ENCODE assay signal across 8 cellular contexts in genomic region chr16:642189-643049, GRCh38. TPM values are rescaled to one million over a fixed set of nuclear protein-coding genes. Genes with fewer than 3 reads are reported as not detected.
DNase-seq lines count a peak whose midpoint lies in the region; ATAC-seq, FAIRE-seq and TF ChIP-seq lines count a peak whose summit lies in the region.

No MANE protein-coding gene starts in this region.

- no peaks in the 10 kb centered on the region for H3K36me3 Mint-ChIP-seq in T-helper 2 cell treated with Interferon-gamma antibody and Interleukin-4, amounts not matched to agents 5 μg/mL and 100 μg/mL, for 36 hours (ENCODE audit: low read depth)

- peaks cover 9% of the 10 kb centered on the region for H3K4me1 Mint-ChIP-seq in T-helper 2 cell treated with Interferon-gamma antibody and Interleukin-4, amounts not matched to agents 5 μg/mL and 100 μg/mL, for 36 hours (ENCODE audit: low read depth)

- H3K23me2 ChIP-seq in H1 (ENCODE audit: low read depth, low read length): peaks cover 8% of the 10 kb centered on the region; the same call in 1 of the 2 replicates

- no peak overlapping the region for H3K14ac ChIP-seq in H1 (ENCODE audit: insufficient read length)

- H2BK12ac ChIP-seq in H1 (ENCODE audit: low read depth, low read length): no peak overlapping the region

- H3K4ac ChIP-seq in H1 (replicated peaks; ENCODE audit: insufficient read length, low read depth, low read length): peak overlapping the region; percentile 44

- 19% methylated on average over 36 of the region's 72 CpGs; no CpG with 5 or more reads in 1 of the 2 experiments for WGBS in H1 (ENCODE audit: extremely low coverage in 1 of 2, insufficient coverage in 1 of 2, insufficient read length in 1 of 2, insufficient replicate concordance in 2 of 2, low coverage in 1 of 2, low lambda C conversion rate in 2 of 2, missing lambda C conversion rate in 1 of 2), 2 experiments
- WGBS in urinary bladder: 7% methylated on average over 72 of the region's 72 CpGs

- H3K18ac ChIP-seq in H1 (ENCODE audit: extremely low read depth, low read length): peak overlapping the region; percentile 48

- H3K79me2 ChIP-seq in H1 (ENCODE audit: control insufficient read depth in 1 of 2, insufficient read depth in 2 of 2, low read length in 2 of 2): peaks cover 0 to 2% of the 10 kb centered on the region in 2 experiments; a peak in 1 of 4 replicates

- peak; percentile 44 for DNase-seq in T-helper 2 cell treated with Interferon-gamma antibody and Interleukin-4, amounts not matched to agents 5 μg/mL and 100 μg/mL, for 36 hours (ENCODE audit: low spot score)
- DNase-seq in H1 (ENCODE audit: low read depth in 1 of 2, low spot score in 2 of 2) (peak in 1 of 2 experiments; percentile 73), COR-L47 (lab: John Stamatoyannopoulos, UW) (no peak)

- peaks cover 49% of the 10 kb centered on the region for H4K20me1 ChIP-seq in BLaER1
- H4K20me1 ChIP-seq in H1 (replicated peaks in 1 of 2; ENCODE audit: control insufficient read depth in 1 of 2, insufficient read depth in 2 of 2, low read length in 2 of 2): peaks cover 0 to 5% of the 10 kb centered on the region in 2 experiments

- ATAC-seq in GM19035 (IDR thresholded peaks at IDR 0.05; ENCODE audit: unreplicated experiment) (peak; percentile 41), HG03469 (IDR thresholded peaks at IDR 0.05; ENCODE audit: unreplicated experiment) (peak; percentile 22)

- no peaks in the 10 kb centered on the region for H3K27me3 ChIP-seq in BLaER1
- H3K27me3 ChIP-seq in H1 (replicated peaks in 1 of 4; ENCODE audit: control insufficient read depth in 3 of 4, extremely low read depth in 1 of 4, insufficient read depth in 3 of 4, low read length in 3 of 4): peaks cover 0 to 5% (median 1%) of the 10 kb centered on the region in 4 experiments; a peak in 2 of 7 replicates
- no peaks in the 10 kb centered on the region for H3K27me3 ChIP-seq in mucosa of stomach (ENCODE audit: control insufficient read depth, insufficient read depth, low read length)

- no peak overlapping the region; the same call in 1 of the 2 replicates for H2AFZ ChIP-seq in H1 (ENCODE audit: low read length)

- H2BK20ac ChIP-seq in H1 (ENCODE audit: low read length): no peak overlapping the region

- no peak for FAIRE-seq in H1 (lab: Jason Lieb, UNC)

- peaks cover 15% of the 10 kb centered on the region for H3K36me3 ChIP-seq in BLaER1
- no peaks in the 10 kb centered on the region for H3K36me3 ChIP-seq in H1 (ENCODE audit: control insufficient read depth in 2 of 4, insufficient read depth in 4 of 4, low read length in 3 of 4)
- no peaks in the 10 kb centered on the region for H3K36me3 ChIP-seq in mucosa of stomach (ENCODE audit: control insufficient read depth, insufficient read depth, low read length)
- no peaks in the 10 kb centered on the region for H3K36me3 ChIP-seq in urinary bladder (ENCODE audit: insufficient read depth)

- H3K23ac ChIP-seq in H1 (ENCODE audit: insufficient read length): no peak overlapping the region

- peak overlapping the region; percentile 41 for H3K27ac Mint-ChIP-seq in T-helper 2 cell treated with Interferon-gamma antibody and Interleukin-4, amounts not matched to agents 5 μg/mL and 100 μg/mL, for 36 hours

- peak overlapping the region; percentile 77 for H3K56ac ChIP-seq in H1 (replicated peaks; ENCODE audit: insufficient read length, low read depth, low read length)

- H3K9me3 ChIP-seq in BLaER1 (no peaks in the 10 kb centered on the region), H1 (ENCODE audit: insufficient read depth in 2 of 2, low read depth in 1 of 2, low read length in 1 of 2) (no peaks in the 10 kb centered on the region), mucosa of stomach (ENCODE audit: control insufficient read depth, low read length) (no peaks in the 10 kb centered on the region)

- H3K4me2 ChIP-seq in BLaER1 (peak overlapping the region; percentile 99), H1 (ENCODE audit: insufficient read depth in 1 of 2, low read depth in 2 of 2, low read length in 2 of 2) (peak overlapping the region; percentile 56 to 80)

- H4K5ac ChIP-seq in H1 (ENCODE audit: insufficient read length, low read depth, low read length): no peak overlapping the region

- H3K4me1 ChIP-seq in BLaER1: peaks cover 87% of the 10 kb centered on the region
- peaks cover 0 to 26% (median 20%) of the 10 kb centered on the region in 4 experiments; a peak in 6 of 7 replicates for H3K4me1 ChIP-seq in H1 (replicated peaks in 1 of 4; ENCODE audit: control insufficient read depth in 3 of 4, insufficient read depth in 4 of 4, low read length in 3 of 4)
- peaks cover 62% of the 10 kb centered on the region for H3K4me1 ChIP-seq in mucosa of stomach (ENCODE audit: control insufficient read depth, insufficient read depth, low read length)
- peaks cover 3% of the 10 kb centered on the region for H3K4me1 ChIP-seq in urinary bladder (ENCODE audit: insufficient read depth)

- no peak for TF ChIP-seq CTCF in H1 (IDR thresholded peaks at IDR 0.05; ENCODE audit: control extremely low read depth in 1 of 3, insufficient read depth in 1 of 3, low read depth in 1 of 3, low read length in 3 of 3)

- TF ChIP-seq EP300 in H1 (IDR thresholded peaks at IDR 0.05; ENCODE audit: borderline replicate concordance in 1 of 2, low read depth in 2 of 2, low read length in 2 of 2): no peak

- peak overlapping the region; percentile 75 for H3K4me3 Mint-ChIP-seq in T-helper 2 cell treated with Interferon-gamma antibody and Interleukin-4, amounts not matched to agents 5 μg/mL and 100 μg/mL, for 36 hours

- H3K4me3 ChIP-seq in BLaER1: peak overlapping the region; percentile 93
- H3K4me3 ChIP-seq in H1 (ENCODE audit: extremely low read depth in 1 of 4, insufficient read depth in 2 of 4, low read depth in 3 of 4, low read length in 4 of 4): peak overlapping the region; percentile 51 to 88 (median 61)
- H3K4me3 ChIP-seq in mucosa of stomach (ENCODE audit: low read length): peak overlapping the region; percentile 60
- H3K4me3 ChIP-seq in urinary bladder (ENCODE audit: low read depth, low read length): peak overlapping the region; percentile 83

- H2BK5ac ChIP-seq in H1 (ENCODE audit: low read depth, low read length): peak overlapping the region; percentile 81; the same call in 1 of the 2 replicates

- H3K9me3 Mint-ChIP-seq in T-helper 2 cell treated with Interferon-gamma antibody and Interleukin-4, amounts not matched to agents 5 μg/mL and 100 μg/mL, for 36 hours: no peaks in the 10 kb centered on the region

- no peak for TF ChIP-seq RAD21 in H1 (IDR thresholded peaks at IDR 0.05 in 1 of 2, conservative IDR thresholded peaks at IDR 0.05 in 1 of 2; ENCODE audit: low read depth in 2 of 2, low read length in 2 of 2)

- peak overlapping the region; percentile 54 for H4K91ac ChIP-seq in H1 (replicated peaks; ENCODE audit: insufficient read length, low read length)

- CTCF ChIA-PET in H1 (lab: Charles Lee; ENCODE audit: partially characterized antibody): interaction anchor here (1.0 to 3.4 kb wide), 3 partner anchors 18 to 39 kb away, joined by 3 to 22 read pairs (median 5); no protein-coding TSS in a partner anchor

- no peak overlapping the region for H2BK120ac ChIP-seq in H1 (replicated peaks; ENCODE audit: low read depth, low read length)

- peak overlapping the region; percentile 87 for H3K9ac ChIP-seq in BLaER1
- H3K9ac ChIP-seq in H1 (replicated peaks in 1 of 4; ENCODE audit: extremely low read depth in 1 of 4, low read depth in 3 of 4, low read length in 3 of 4): peak overlapping the region in 3 of 4 experiments; percentile 42 to 67 (median 55); a peak in 5 of 7 replicates
- peak overlapping the region; percentile 91 for H3K9ac ChIP-seq in mucosa of stomach (ENCODE audit: low read length)

- H3K27ac ChIP-seq in BLaER1 (peak overlapping the region; percentile 90), H1 (ENCODE audit: low read depth, low read length) (no peak overlapping the region), urinary bladder (ENCODE audit: low read depth) (peak overlapping the region; percentile 49)

- POLR2A ChIA-PET in H1 (lab: Charles Lee; ENCODE audit: partially characterized antibody): interaction anchor here (0.9 to 1.4 kb wide), 7 partner anchors 11 to 115 kb away, joined by 3 to 5 read pairs (median 3); partner anchors contain the start of genes CAPN15, JMJD8 and WDR24

- no peaks in the 10 kb centered on the region for H3K27me3 Mint-ChIP-seq in T-helper 2 cell treated with Interferon-gamma antibody and Interleukin-4, amounts not matched to agents 5 μg/mL and 100 μg/mL, for 36 hours (ENCODE audit: low read depth)

- no peak overlapping the region for H2BK15ac ChIP-seq in H1 (ENCODE audit: low read length)

- no peak overlapping the region for H2AK5ac ChIP-seq in H1 (ENCODE audit: low read depth, low read length)

- H4K8ac ChIP-seq in H1 (ENCODE audit: extremely low read depth, insufficient read depth, low read length): peak overlapping the region; percentile 84; the same call in 1 of the 2 replicates

- no peak for TF ChIP-seq POLR2A in H1 (IDR thresholded peaks at IDR 0.05; ENCODE audit: control extremely low read depth in 1 of 2, low read depth in 2 of 2, low read length in 2 of 2)

- no peaks in the 10 kb centered on the region; the same call in 1 of the 2 replicates for H3K79me1 ChIP-seq in H1 (ENCODE audit: low read depth, low read length)

RNA-seq across cellular contexts. Expression of gene MCRIP2, which starts 0.8 kb away (rescaled TPM):
- total RNA-seq in H1 (2021; fragmentation: NEBNext Ultra II Directional; extraction: Animal tissue kit (Norgen Biotek cat#: 25700)): 45.4 and 45.7 TPM in 2 replicates
- polyA plus RNA-seq in H1 (2011; rRNA removed) (75.5 and 102 TPM in 2 replicates), urinary bladder (42.6 TPM)
- polyA plus RNA-seq in H1 (2011; cell fraction: cytosol; rRNA removed): 53.7 TPM
- polyA plus RNA-seq in H1 (2011; cell fraction: nucleus; rRNA removed): 63.7 TPM
- polyA plus RNA-seq in H1 (2012, experiment 1 of 2): 15.4 to 49.5 TPM (median 40.3 TPM) in 4 replicates
- polyA plus RNA-seq in H1 (2012, experiment 2 of 2): 40.7 TPM
- 75.0 TPM for polyA plus RNA-seq in H1 (2013, experiment 1 of 2)
- 69.3 TPM for polyA plus RNA-seq in H1 (2013, experiment 2 of 2)
- polyA minus RNA-seq in H1 (2011; rRNA and poly(A)+ RNA removed): 5.2 and 5.8 TPM in 2 replicates
- 18.3 TPM for polyA minus RNA-seq in H1 (2011; cell fraction: cytosol; rRNA and poly(A)+ RNA removed)
- 22.1 TPM for polyA minus RNA-seq in H1 (2011; cell fraction: nucleus; rRNA and poly(A)+ RNA removed)
- total RNA-seq in urinary bladder: 5.1 TPM

RNA-seq across cellular contexts. Expression of gene METTL26, which starts 6.3 kb away (rescaled TPM):
- total RNA-seq in H1 (2021; fragmentation: NEBNext Ultra II Directional; extraction: Animal tissue kit (Norgen Biotek cat#: 25700)): 100 and 108 TPM in 2 replicates
- polyA plus RNA-seq in H1 (2011; rRNA removed): 186 and 203 TPM in 2 replicates
- polyA plus RNA-seq in H1 (2011; cell fraction: cytosol; rRNA removed): 162 TPM
- 223 TPM for polyA plus RNA-seq in H1 (2011; cell fraction: nucleus; rRNA removed)
- polyA plus RNA-seq in H1 (2012, experiment 1 of 2): 71.0 to 114 TPM (median 105 TPM) in 4 replicates
- 145 TPM for polyA plus RNA-seq in H1 (2012, experiment 2 of 2)
- polyA plus RNA-seq in H1 (2013, experiment 1 of 2): 85.9 TPM
- 90.7 TPM for polyA plus RNA-seq in H1 (2013, experiment 2 of 2)
- 17.4 and 18.7 TPM in 2 replicates for polyA minus RNA-seq in H1 (2011; rRNA and poly(A)+ RNA removed)
- 64.4 TPM for polyA minus RNA-seq in H1 (2011; cell fraction: cytosol; rRNA and poly(A)+ RNA removed)
- 71.6 TPM for polyA minus RNA-seq in H1 (2011; cell fraction: nucleus; rRNA and poly(A)+ RNA removed)
- total RNA-seq in urinary bladder: 26.7 TPM
- polyA plus RNA-seq in urinary bladder: 135 TPM

RNA-seq across cellular contexts. Expression of gene WDR90, which starts 6.7 kb away (rescaled TPM):
- 44.4 and 47.2 TPM in 2 replicates for total RNA-seq in H1 (2021; fragmentation: NEBNext Ultra II Directional; extraction: Animal tissue kit (Norgen Biotek cat#: 25700))
- polyA plus RNA-seq in H1 (2011; rRNA removed) (24.0 and 38.1 TPM in 2 replicates), urinary bladder (21.9 TPM)
- polyA plus RNA-seq in H1 (2011; cell fraction: cytosol; rRNA removed): 32.6 TPM
- 254 TPM for polyA plus RNA-seq in H1 (2011; cell fraction: nucleus; rRNA removed)
- 27.7 to 55.2 TPM (median 53.5 TPM) in 4 replicates for polyA plus RNA-seq in H1 (2012, experiment 1 of 2)
- 26.8 TPM for polyA plus RNA-seq in H1 (2012, experiment 2 of 2)
- 24.8 TPM for polyA plus RNA-seq in H1 (2013, experiment 1 of 2)
- polyA plus RNA-seq in H1 (2013, experiment 2 of 2): 21.9 TPM
- 13.8 TPM in 2 replicates for polyA minus RNA-seq in H1 (2011; rRNA and poly(A)+ RNA removed)
- 18.3 TPM for polyA minus RNA-seq in H1 (2011; cell fraction: cytosol; rRNA and poly(A)+ RNA removed)
- polyA minus RNA-seq in H1 (2011; cell fraction: nucleus; rRNA and poly(A)+ RNA removed): 52.9 TPM
- 15.8 TPM for total RNA-seq in urinary bladder

RNA-seq across cellular contexts. Expression of gene WFIKKN1, which starts 11.6 kb away (rescaled TPM):
- total RNA-seq in H1 (2021; fragmentation: NEBNext Ultra II Directional; extraction: Animal tissue kit (Norgen Biotek cat#: 25700)): 10.2 and 11.4 TPM in 2 replicates
- polyA plus RNA-seq in H1 (2011; rRNA removed) (15.8 and 28.4 TPM in 2 replicates), urinary bladder (0.30 TPM)
- polyA plus RNA-seq in H1 (2011; cell fraction: cytosol; rRNA removed): 19.7 TPM
- polyA plus RNA-seq in H1 (2011; cell fraction: nucleus; rRNA removed): 21.8 TPM
- 4.8 to 11.4 TPM (median 10.2 TPM) in 4 replicates for polyA plus RNA-seq in H1 (2012, experiment 1 of 2)
- 8.5 TPM for polyA plus RNA-seq in H1 (2012, experiment 2 of 2)
- polyA plus RNA-seq in H1 (2013, experiment 1 of 2): 12.3 TPM
- polyA plus RNA-seq in H1 (2013, experiment 2 of 2): 11.2 TPM
- 1.4 and 1.8 TPM in 2 replicates for polyA minus RNA-seq in H1 (2011; rRNA and poly(A)+ RNA removed)
- 12.0 TPM for polyA minus RNA-seq in H1 (2011; cell fraction: cytosol; rRNA and poly(A)+ RNA removed)
- polyA minus RNA-seq in H1 (2011; cell fraction: nucleus; rRNA and poly(A)+ RNA removed): 10.3 TPM
- total RNA-seq in urinary bladder: 0.37 TPM

RNA-seq across cellular contexts. Expression of gene RHOT2, which starts 25.5 kb away (rescaled TPM):
- total RNA-seq in H1 (2021; fragmentation: NEBNext Ultra II Directional; extraction: Animal tissue kit (Norgen Biotek cat#: 25700)): 149 and 162 TPM in 2 replicates
- polyA plus RNA-seq in H1 (2011; rRNA removed): 194 and 320 TPM in 2 replicates
- 230 TPM for polyA plus RNA-seq in H1 (2011; cell fraction: cytosol; rRNA removed)
- 1,150 TPM for polyA plus RNA-seq in H1 (2011; cell fraction: nucleus; rRNA removed)
- polyA plus RNA-seq in H1 (2012, experiment 1 of 2): 115 to 182 TPM (median 174 TPM) in 4 replicates
- polyA plus RNA-seq in H1 (2012, experiment 2 of 2): 126 TPM
- 139 TPM for polyA plus RNA-seq in H1 (2013, experiment 1 of 2)
- 113 TPM for polyA plus RNA-seq in H1 (2013, experiment 2 of 2)
- 37.9 and 39.8 TPM in 2 replicates for polyA minus RNA-seq in H1 (2011; rRNA and poly(A)+ RNA removed)
- polyA minus RNA-seq in H1 (2011; cell fraction: cytosol; rRNA and poly(A)+ RNA removed): 73.9 TPM
- polyA minus RNA-seq in H1 (2011; cell fraction: nucleus; rRNA and poly(A)+ RNA removed): 130 TPM
- 26.0 TPM for total RNA-seq in urinary bladder
- polyA plus RNA-seq in urinary bladder: 103 TPM
